ENCODE assay signal across 8 cellular contexts in genomic region chr4:77599378-77599777, GRCh38. TPM values are rescaled to one million over a fixed set of nuclear protein-coding genes. Genes with fewer than 3 reads are reported as not detected.
DNase-seq lines count a peak whose midpoint lies in the region; ATAC-seq and TF ChIP-seq lines count a peak whose summit lies in the region.

No MANE protein-coding gene starts in this region.

- no peaks in the 10 kb centered on the region for H3K4me1 Mint-ChIP-seq in mesothelial cell of epicardium
- peaks cover 4% of the 10 kb centered on the region for H3K4me1 Mint-ChIP-seq in CD8-positive, alpha-beta T cell (ENCODE audit: low read depth)

- no peaks in the 10 kb centered on the region for H3K36me3 Mint-ChIP-seq in mesothelial cell of epicardium
- H3K36me3 Mint-ChIP-seq in CD8-positive, alpha-beta T cell: no peaks in the 10 kb centered on the region

- TF ChIP-seq CTCF in astrocyte of the spinal cord (IDR thresholded peaks at IDR 0.05; ENCODE audit: low read depth, low read length) (peak; percentile 79), mesothelial cell of epicardium (IDR thresholded peaks at IDR 0.05; ENCODE audit: unreplicated experiment) (peak; percentile 54)
- no peak for TF ChIP-seq CTCF in CD8-positive, alpha-beta T cell (IDR thresholded peaks at IDR 0.05)

- no peaks in the 10 kb centered on the region for H3K9me3 Mint-ChIP-seq in mesothelial cell of epicardium
- H3K9me3 Mint-ChIP-seq in CD8-positive, alpha-beta T cell: no peaks in the 10 kb centered on the region

- intact Hi-C loops in CD8-positive, alpha-beta T cell (cut with DNase I, micrococcal nuclease): no loop called here

- no peaks in the 10 kb centered on the region for H3K9me3 ChIP-seq in CD8-positive, alpha-beta T cell (ENCODE audit: low read length)

- H3K27me3 ChIP-seq in CD8-positive, alpha-beta T cell (ENCODE audit: insufficient read depth, low read length): no peaks in the 10 kb centered on the region

- no peak for ATAC-seq in CD8-positive, alpha-beta T cell
- no peak for ATAC-seq in HG03025 (IDR thresholded peaks at IDR 0.05; ENCODE audit: low FRiP score, unreplicated experiment)

- peaks cover 44% of the 10 kb centered on the region for H3K27me3 Mint-ChIP-seq in mesothelial cell of epicardium (ENCODE audit: low read depth)
- H3K27me3 Mint-ChIP-seq in CD8-positive, alpha-beta T cell (ENCODE audit: low read depth): peaks cover 8% of the 10 kb centered on the region

- in situ Hi-C loops in astrocyte of the spinal cord (cut with HindIII; ENCODE audit: low sequenced_read_pairs): no loop called here

- no peak overlapping the region for H3K4me3 ChIP-seq in astrocyte of the spinal cord (ENCODE audit: low read depth, low read length)
- no peak overlapping the region for H3K4me3 ChIP-seq in CD8-positive, alpha-beta T cell (ENCODE audit: low read depth, low read length)

- POLR2A ChIA-PET in CD8-positive, alpha-beta T cell (lab: Charles Lee): no interaction called here

- H3K4me1 ChIP-seq in CD8-positive, alpha-beta T cell (ENCODE audit: insufficient read depth, low read length): no peaks in the 10 kb centered on the region

- H3K36me3 ChIP-seq in CD8-positive, alpha-beta T cell (ENCODE audit: insufficient read depth, low read length): no peaks in the 10 kb centered on the region

- no peak overlapping the region for H3K27ac ChIP-seq in CD8-positive, alpha-beta T cell (ENCODE audit: low read depth, low read length)

- H3K4me3 Mint-ChIP-seq in mesothelial cell of epicardium: no peak overlapping the region
- no peak overlapping the region for H3K4me3 Mint-ChIP-seq in CD8-positive, alpha-beta T cell

- H3K27ac Mint-ChIP-seq in mesothelial cell of epicardium: no peak overlapping the region
- no peak overlapping the region for H3K27ac Mint-ChIP-seq in CD8-positive, alpha-beta T cell

- CTCF ChIA-PET in CD8-positive, alpha-beta T cell (lab: Charles Lee): interaction anchor here (0.8 to 1.6 kb wide), 3 partner anchors 11 to 215 kb away, joined by 3 read pairs; no protein-coding TSS in a partner anchor

- DNase-seq in NCI-H748 (lab: John Stamatoyannopoulos, UW; ENCODE audit: unreplicated experiment) (peak; percentile 12), NCI-H748 treated with DMSO at 0.1 percent for 48 hours (lab: John Stamatoyannopoulos, UW) (no peak), Kasumi-1 (lab: John Stamatoyannopoulos, UW) (peak; percentile 60 to 65), astrocyte of the spinal cord (ENCODE audit: low read depth, low spot score) (peak; percentile 58), mesothelial cell of epicardium (ENCODE audit: low spot score in 2 of 2, unreplicated experiment in 2 of 2) (no peak), activated gamma-delta T cell (lab: John Stamatoyannopoulos, UW) (no peak)
- DNase-seq in CD8-positive, alpha-beta T cell: no peak

RNA-seq across cellular contexts. Expression of gene CXCL13, which starts 6.2 kb away (rescaled TPM):
- not detected in 3 replicates for total RNA-seq in mesothelial cell of epicardium
- not detected for total RNA-seq in CD8-positive, alpha-beta T cell

Comparison
In these comparisons a context has a peak if more than half of its experiments do, and no peak if none do; other contexts are left out.
1. DNase-seq: peak in NCI-H748 (single experiment), Kasumi-1 (2 of 2) and astrocyte of the spinal cord (single experiment); none in NCI-H748 treated with DMSO at 0.1 percent for 48 hours (single experiment), mesothelial cell of epicardium (0 of 2), CD8-positive, alpha-beta T cell (0 of 7) and activated gamma-delta T cell (single experiment).